Comparison of ENCODE assay signal across 9 cellular contexts in genomic region chr7:142303650-142304049, GRCh38. TPM values are rescaled to one million over a fixed set of nuclear protein-coding genes. Genes with fewer than 3 reads are reported as not detected.
A peak's percentile ranks its signal among the peaks of the same experiment; 100 is the strongest.
DNase-seq lines count a peak whose midpoint lies in the region; ATAC-seq and TF ChIP-seq lines count a peak whose summit lies in the region.
"Had no signal": no experiment of that assay in that cellular context is flagged by ENCODE, and none has a peak within 500 bp of the region (broad histone marks: within the 10 kb centered on the region; RNA-seq: fewer than 3 reads in every experiment).

No MANE protein-coding gene starts in this region.

- ATAC-seq in GM21619 (IDR thresholded peaks at IDR 0.05; ENCODE audit: unreplicated experiment) (peak; percentile 43), GM21423 (IDR thresholded peaks at IDR 0.05; ENCODE audit: unreplicated experiment) (no peak)

- no peak overlapping the region for H3K4me3 ChIP-seq in Caco-2 (ENCODE audit: low read depth, low read length)
- no peak overlapping the region for H3K4me3 ChIP-seq in suprapubic skin

- TF ChIP-seq POLR2A in suprapubic skin (IDR thresholded peaks at IDR 0.05): no peak

- WGBS in suprapubic skin: 19% methylated on average over 2 of the region's 2 CpGs

- BruUV-seq in Caco-2 (replicated peaks; lab: Mats Ljungman, UMichigan): no TSS peak

- H3K36me3 Mint-ChIP-seq in Caco-2 (ENCODE audit: insufficient read depth, unreplicated experiment): no peaks in the 10 kb centered on the region

- no peak for TF ChIP-seq EP300 in suprapubic skin (IDR thresholded peaks at IDR 0.05)

- H3K36me3 ChIP-seq in Caco-2 (ENCODE audit: control insufficient read depth, insufficient read depth, low read length) (no peaks in the 10 kb centered on the region), suprapubic skin (no peaks in the 10 kb centered on the region)

- intact Hi-C loops in Caco-2 (cut with micrococcal nuclease; ENCODE audit: unreplicated experiment): loop anchor here (1.0 kb wide), 1 partner anchor 328 kb away; no protein-coding TSS in a partner anchor

- CTCF ChIA-PET in Caco-2 (lab: Charles Lee): interaction anchor here (0.5 to 1.9 kb wide), 12 partner anchors 10 to 328 kb away, joined by 3 to 9 read pairs (median 3); no protein-coding TSS in a partner anchor

- no peak overlapping the region for H3K27ac ChIP-seq in suprapubic skin

- peaks cover 20% of the 10 kb centered on the region for H3K27me3 Mint-ChIP-seq in Caco-2 (ENCODE audit: insufficient read depth, unreplicated experiment)

- H3K4me1 ChIP-seq in Caco-2 (no peaks in the 10 kb centered on the region), suprapubic skin (no peaks in the 10 kb centered on the region)

- H3K9me3 ChIP-seq in Caco-2: no peaks in the 10 kb centered on the region
- no peaks in the 10 kb centered on the region for H3K9me3 ChIP-seq in suprapubic skin

- POLR2A ChIA-PET in Caco-2 (lab: Charles Lee): no interaction called here

- H3K4me1 Mint-ChIP-seq in Caco-2 (ENCODE audit: low read depth, unreplicated experiment): no peaks in the 10 kb centered on the region

- H3K27me3 ChIP-seq in Caco-2 (replicated peaks; ENCODE audit: control insufficient read depth, insufficient read depth, low read length) (no peaks in the 10 kb centered on the region; the same call in 1 of the 2 replicates), suprapubic skin (no peaks in the 10 kb centered on the region)

- TF ChIP-seq CTCF in Caco-2 (IDR thresholded peaks at IDR 0.05; ENCODE audit: insufficient read depth in 1 of 2, low read depth in 1 of 2, low read length in 1 of 2, severe bottlenecking in 1 of 2, unreplicated experiment in 1 of 2): peak; percentile 54 to 74
- TF ChIP-seq CTCF in suprapubic skin (IDR thresholded peaks at IDR 0.05): no peak

- no peak overlapping the region for H3K27ac Mint-ChIP-seq in Caco-2 (ENCODE audit: unreplicated experiment)

- H3K9me3 Mint-ChIP-seq in Caco-2 (ENCODE audit: unreplicated experiment): no peaks in the 10 kb centered on the region

- peak in 1 of 2 experiments; percentile 53 for DNase-seq in Caco-2
- peak; percentile 52 for DNase-seq in RPMI7951 (ENCODE audit: low read depth)
- peak; percentile 52 for DNase-seq in iPS-NIHi11 (ENCODE audit: low spot score)
- DNase-seq in SW 1271 (lab: John Stamatoyannopoulos, UW): no peak
- DNase-seq in suprapubic skin (ENCODE audit: low spot score in 2 of 2): no peak
- DNase-seq in NCI-H1694 (lab: John Stamatoyannopoulos, UW): no peak

- H3K4me3 Mint-ChIP-seq in Caco-2 (ENCODE audit: unreplicated experiment): no peak overlapping the region

RNA-seq across cellular contexts. Expression of gene PRSS58, which starts 45.8 kb away (rescaled TPM):
- total RNA-seq in Caco-2 (2022) (not detected in 2 replicates), suprapubic skin (not detected)
- total RNA-seq in RPMI7951 (2014; rRNA removed; shearing (Covaris generic)): not detected in 2 replicates
- total RNA-seq: glomerular endothelial cell had no signal

Comparison
In these comparisons a context has a peak if more than half of its experiments do, and no peak if none do; other contexts are left out.
1. DNase-seq: peak in RPMI7951 (single experiment) and iPS-NIHi11 (single experiment); none in SW 1271 (0 of 2), suprapubic skin (0 of 2) and NCI-H1694 (single experiment).
2. CTCF ChIP-seq: peak in Caco-2 (2 of 2); none in suprapubic skin (0 of 2).